22 cellular contexts compared by ENCODE assay signal in the genomic region with DNA sequence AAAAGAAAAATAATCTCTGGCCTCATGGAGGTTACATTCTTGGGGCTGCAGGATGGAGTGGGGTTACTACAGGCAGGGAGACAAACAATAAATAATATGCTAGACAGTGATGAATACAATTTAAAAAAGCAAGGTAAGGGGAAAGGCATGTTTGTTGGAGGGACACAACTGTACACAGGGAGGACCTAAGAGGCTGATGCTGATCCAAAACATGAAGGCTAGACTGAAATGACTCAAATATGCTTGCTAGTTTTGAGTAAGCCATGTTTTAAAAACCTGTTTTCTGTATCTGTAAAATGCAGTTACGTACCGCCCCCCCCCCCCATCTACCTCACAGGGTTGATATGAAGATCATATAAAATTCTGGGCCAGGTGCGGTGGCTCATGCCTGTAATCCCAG. TPM values are rescaled to one million over a fixed set of nuclear protein-coding genes. Genes with fewer than 3 reads are reported as not detected.
DNase-seq lines count a peak whose midpoint lies in the region; ATAC-seq and TF ChIP-seq lines count a peak whose summit lies in the region.
"Had no signal": no experiment of that assay in that cellular context is flagged by ENCODE, and none has a peak within 500 bp of the region (broad histone marks: within the 10 kb centered on the region; RNA-seq: fewer than 3 reads in every experiment).

No MANE protein-coding gene starts in this region.

- ATAC-seq in activated CD8-positive, alpha-beta memory T cell treated with anti-CD3 and anti-CD28 coated beads, Interleukin-2, amount 10 ng/mL, durations not matched to agents 7 days and 5 days = peak; percentile 42
- no peak for ATAC-seq in heart right ventricle
- ATAC-seq in naive thymus-derived CD8-positive, alpha-beta T cell = no peak
- ATAC-seq in GM18861 (IDR thresholded peaks at IDR 0.05; ENCODE audit: unreplicated experiment) = no peak
- ATAC-seq: A549, GM23338 had no signal

- H3K4me3 Mint-ChIP-seq in activated CD8-positive, alpha-beta memory T cell treated with anti-CD3 and anti-CD28 coated beads, Interleukin-2, amount 10 ng/mL, durations not matched to agents 7 days and 5 days = no peak overlapping the region
- H3K4me3 Mint-ChIP-seq in activated T-helper 1 cell treated with anti-CD3 and anti-CD28 coated beads, Interleukin-12 subunit alpha, Interleukin-12 subunit beta, Interleukin-2, Interleukin-4 antibody, amounts not matched to agents 30 ng/mL and 10 ng/mL and 1 ng/mL, durations not matched to agents 14 hours and 24 hours and 36 hours = no peak overlapping the region
- no peak overlapping the region for H3K4me3 Mint-ChIP-seq in naive thymus-derived CD8-positive, alpha-beta T cell
- H3K4me3 Mint-ChIP-seq in CD14-positive monocyte = no peak overlapping the region
- H3K4me3 Mint-ChIP-seq: CD8-positive, alpha-beta memory T cell; GM23338 had no signal

- POLR2A ChIA-PET in naive thymus-derived CD8-positive, alpha-beta T cell (lab: Charles Lee) = no interaction called here

- H3K27me3 ChIP-seq in cardiac muscle cell (no peaks in the 10 kb centered on the region), heart right ventricle (no peaks in the 10 kb centered on the region)
- H3K27me3 ChIP-seq: Peyer's patch had no signal

- H3K36me3 Mint-ChIP-seq in activated CD8-positive, alpha-beta memory T cell treated with anti-CD3 and anti-CD28 coated beads, Interleukin-2, amount 10 ng/mL, durations not matched to agents 7 days and 5 days = peaks cover 24% of the 10 kb centered on the region
- H3K36me3 Mint-ChIP-seq in activated T-helper 1 cell treated with anti-CD3 and anti-CD28 coated beads, Interleukin-12 subunit alpha, Interleukin-12 subunit beta, Interleukin-2, Interleukin-4 antibody, amounts not matched to agents 30 ng/mL and 10 ng/mL and 1 ng/mL, durations not matched to agents 14 hours and 24 hours and 36 hours (ENCODE audit: low read depth) = peaks cover 58% of the 10 kb centered on the region
- peaks cover 0 to 69% (median 3%) of the 10 kb centered on the region in 3 donors for H3K36me3 Mint-ChIP-seq in naive thymus-derived CD8-positive, alpha-beta T cell
- H3K36me3 Mint-ChIP-seq in CD14-positive monocyte = peaks cover 77 to 94% of the 10 kb centered on the region in 2 donors

- H3K27me3 Mint-ChIP-seq in activated CD8-positive, alpha-beta memory T cell treated with anti-CD3 and anti-CD28 coated beads, Interleukin-2, amount 10 ng/mL, durations not matched to agents 7 days and 5 days = no peaks in the 10 kb centered on the region
- no peaks in the 10 kb centered on the region for H3K27me3 Mint-ChIP-seq in activated T-helper 1 cell treated with anti-CD3 and anti-CD28 coated beads, Interleukin-12 subunit alpha, Interleukin-12 subunit beta, Interleukin-2, Interleukin-4 antibody, amounts not matched to agents 30 ng/mL and 10 ng/mL and 1 ng/mL, durations not matched to agents 14 hours and 24 hours and 36 hours (ENCODE audit: insufficient read depth)
- no peaks in the 10 kb centered on the region for H3K27me3 Mint-ChIP-seq in naive thymus-derived CD8-positive, alpha-beta T cell
- H3K27me3 Mint-ChIP-seq in CD14-positive monocyte (ENCODE audit: low read depth in 3 of 3) = peaks cover 0 to 1% (median 0%) of the 10 kb centered on the region in 3 donors
- H3K27me3 Mint-ChIP-seq: CD8-positive, alpha-beta memory T cell had no signal

- no peak for DNase-seq in activated CD8-positive, alpha-beta memory T cell treated with anti-CD3 and anti-CD28 coated beads, Interleukin-2, amount 10 ng/mL, durations not matched to agents 7 days and 5 days
- DNase-seq in activated CD8-positive, alpha-beta memory T cell treated with anti-CD3 and anti-CD28 coated beads, Interleukin-2, amount 50 U/mL, for 4 hours = no peak
- DNase-seq in cardiac muscle cell (ENCODE audit: low read depth in 1 of 2, low spot score in 1 of 2) (no peak), heart right ventricle (no peak), CD14-positive monocyte (ENCODE audit: low spot score) (no peak)
- DNase-seq in activated T-helper 1 cell treated with anti-CD3 and anti-CD28 coated beads, Interleukin-12 subunit alpha, Interleukin-12 subunit beta, Interleukin-2, Interleukin-4 antibody, amounts not matched to agents 30 ng/mL and 10 ng/mL and 1 ng/mL, durations not matched to agents 14 hours and 24 hours and 36 hours (ENCODE audit: low spot score) = no peak
- DNase-seq in naive thymus-derived CD8-positive, alpha-beta T cell = no peak
- DNase-seq: CD8-positive, alpha-beta memory T cell; DMS53; EL; HCEC 1CT; NCI-H1048; NCI-H1436; NCI-H1930; NCI-H2171; NCI-H446 treated with DMSO at 0.1 percent for 48 hours; NCI-H69; Peyer's patch had no signal

- H3K4me1 ChIP-seq in cardiac muscle cell (ENCODE audit: low read depth) (peaks cover 55% of the 10 kb centered on the region), heart right ventricle (peaks cover 0 to 78% (median 20%) of the 10 kb centered on the region in 9 donors)
- H3K4me1 ChIP-seq: A549, Peyer's patch had no signal

- H3K27ac Mint-ChIP-seq in activated CD8-positive, alpha-beta memory T cell treated with anti-CD3 and anti-CD28 coated beads, Interleukin-2, amount 10 ng/mL, durations not matched to agents 7 days and 5 days = peak overlapping the region; percentile 9
- H3K27ac Mint-ChIP-seq in activated T-helper 1 cell treated with anti-CD3 and anti-CD28 coated beads, Interleukin-12 subunit alpha, Interleukin-12 subunit beta, Interleukin-2, Interleukin-4 antibody, amounts not matched to agents 30 ng/mL and 10 ng/mL and 1 ng/mL, durations not matched to agents 14 hours and 24 hours and 36 hours = peak overlapping the region; percentile 74
- H3K27ac Mint-ChIP-seq in naive thymus-derived CD8-positive, alpha-beta T cell = peak overlapping the region in 6 of 10 donors; percentile 14 to 56 (median 40)
- peak overlapping the region in 1 of 7 donors; percentile 37 for H3K27ac Mint-ChIP-seq in CD14-positive monocyte
- H3K27ac Mint-ChIP-seq: GM23338 had no signal

- H3K9me3 Mint-ChIP-seq in activated CD8-positive, alpha-beta memory T cell treated with anti-CD3 and anti-CD28 coated beads, Interleukin-2, amount 10 ng/mL, durations not matched to agents 7 days and 5 days (ENCODE audit: low read depth) = no peaks in the 10 kb centered on the region
- no peaks in the 10 kb centered on the region for H3K9me3 Mint-ChIP-seq in activated T-helper 1 cell treated with anti-CD3 and anti-CD28 coated beads, Interleukin-12 subunit alpha, Interleukin-12 subunit beta, Interleukin-2, Interleukin-4 antibody, amounts not matched to agents 30 ng/mL and 10 ng/mL and 1 ng/mL, durations not matched to agents 14 hours and 24 hours and 36 hours
- H3K9me3 Mint-ChIP-seq in naive thymus-derived CD8-positive, alpha-beta T cell = no peaks in the 10 kb centered on the region
- H3K9me3 Mint-ChIP-seq in CD14-positive monocyte = no peaks in the 10 kb centered on the region
- H3K9me3 Mint-ChIP-seq: CD8-positive, alpha-beta memory T cell; GM23338 had no signal

- TF ChIP-seq CTCF in cardiac muscle cell (IDR thresholded peaks at IDR 0.05; ENCODE audit: low read depth, low read length) (no peak), heart right ventricle (IDR thresholded peaks at IDR 0.05) (no peak), CD14-positive monocyte (IDR thresholded peaks at IDR 0.05) (no peak)

- H3K27ac ChIP-seq in cardiac muscle cell (peak overlapping the region; percentile 39), heart right ventricle (peak overlapping the region in 5 of 10 donors; percentile 0 to 73 (median 64))
- H3K27ac ChIP-seq: A549, HL-60, Peyer's patch had no signal

- 83 to 92% methylated on average over 3 of the region's 3 CpGs for WGBS in heart right ventricle, 2 donors

- intact Hi-C loops in heart right ventricle (cut with DNase I) (no loop called here), CD14-positive monocyte (cut with micrococcal nuclease) (no loop called here)
- intact Hi-C loops in activated T-helper 1 cell treated with anti-CD3 and anti-CD28 coated beads, Interleukin-12 subunit alpha, Interleukin-12 subunit beta, Interleukin-2, Interleukin-4 antibody, amounts not matched to agents 30 ng/mL and 10 ng/mL and 1 ng/mL, durations not matched to agents 14 hours and 24 hours and 36 hours (cut with micrococcal nuclease) = no loop called here

- H3K4me3 ChIP-seq in cardiac muscle cell (no peak overlapping the region), heart right ventricle (no peak overlapping the region)
- H3K4me3 ChIP-seq: A549, GM23338, Peyer's patch had no signal

- CTCF ChIA-PET in activated CD8-positive, alpha-beta memory T cell treated with anti-CD3 and anti-CD28 coated beads, Interleukin-2, amount 10 ng/mL, durations not matched to agents 7 days and 5 days (lab: Charles Lee) = interaction anchor here (1.4 kb wide), 1 partner anchor 10 kb away, joined by 4 read pairs; no protein-coding TSS in a partner anchor

- H3K4me1 Mint-ChIP-seq in activated CD8-positive, alpha-beta memory T cell treated with anti-CD3 and anti-CD28 coated beads, Interleukin-2, amount 10 ng/mL, durations not matched to agents 7 days and 5 days = peaks cover 6% of the 10 kb centered on the region
- H3K4me1 Mint-ChIP-seq in activated T-helper 1 cell treated with anti-CD3 and anti-CD28 coated beads, Interleukin-12 subunit alpha, Interleukin-12 subunit beta, Interleukin-2, Interleukin-4 antibody, amounts not matched to agents 30 ng/mL and 10 ng/mL and 1 ng/mL, durations not matched to agents 14 hours and 24 hours and 36 hours (ENCODE audit: low read depth) = peaks cover 6% of the 10 kb centered on the region
- peaks cover 0 to 6% (median 0%) of the 10 kb centered on the region in 4 donors for H3K4me1 Mint-ChIP-seq in naive thymus-derived CD8-positive, alpha-beta T cell
- H3K4me1 Mint-ChIP-seq in CD14-positive monocyte = peaks cover 4% of the 10 kb centered on the region
- H3K4me1 Mint-ChIP-seq: GM23338 had no signal

- H3K36me3 ChIP-seq in cardiac muscle cell (peaks cover 26% of the 10 kb centered on the region), heart right ventricle (peaks cover 0 to 95% (median 30%) of the 10 kb centered on the region in 9 donors)

- H3K9me3 ChIP-seq in cardiac muscle cell (ENCODE audit: low read depth) = no peaks in the 10 kb centered on the region
- no peaks in the 10 kb centered on the region for H3K9me3 ChIP-seq in heart right ventricle
- H3K9me3 ChIP-seq: A549, Peyer's patch had no signal

RNA-seq across cellular contexts. Expression of a gene that starts 44.0 kb away (rescaled TPM):
- 10 to 100 TPM; 39.1 to 50.4 TPM for total RNA-seq in activated CD8-positive, alpha-beta memory T cell treated with anti-CD3 and anti-CD28 coated beads, Interleukin-2, amount 10 ng/mL, durations not matched to agents 7 days and 5 days
- 15.8 and 18.0 TPM in 2 replicates for total RNA-seq in cardiac muscle cell
- 26.5 and 38.7 TPM in 2 replicates for polyA plus RNA-seq in cardiac muscle cell
- total RNA-seq in heart right ventricle = 10 to 100 TPM; 20.3 to 31.9 (median 22.7) TPM
- polyA plus RNA-seq in heart right ventricle = 10 to 100 TPM in 1 of 2 donors, 1 to 10 TPM in 1; 9.0 to 10.3 TPM
- total RNA-seq in activated T-helper 1 cell treated with anti-CD3 and anti-CD28 coated beads, Interleukin-12 subunit alpha, Interleukin-12 subunit beta, Interleukin-2, Interleukin-4 antibody, amounts not matched to agents 30 ng/mL and 10 ng/mL and 1 ng/mL, durations not matched to agents 14 hours and 24 hours and 36 hours = 101 and 105 TPM in 2 replicates
- total RNA-seq in naive thymus-derived CD8-positive, alpha-beta T cell = 10 to 100 TPM; 29.5 to 36.6 TPM
- 10 to 100 TPM in 1 of 3 donors, 1 to 10 TPM in 2; 6.2 to 13.4 (median 7.7) TPM for polyA plus RNA-seq in naive thymus-derived CD8-positive, alpha-beta T cell
- polyA plus RNA-seq in CD14-positive monocyte = 10 to 100 TPM in 1 of 2 donors, 1 to 10 TPM in 1; 2.5 to 11.5 TPM

RNA-seq across cellular contexts. Expression of a gene that starts 46.2 kb away (rescaled TPM):
- total RNA-seq in activated CD8-positive, alpha-beta memory T cell treated with anti-CD3 and anti-CD28 coated beads, Interleukin-2, amount 10 ng/mL, durations not matched to agents 7 days and 5 days = 10 to 100 TPM; 87.0 to 97.0 TPM
- total RNA-seq in cardiac muscle cell = 55.0 and 70.6 TPM in 2 replicates
- polyA plus RNA-seq in cardiac muscle cell = 94.1 and 100 TPM in 2 replicates
- 10 to 100 TPM; 50.4 to 76.7 (median 60.2) TPM for total RNA-seq in heart right ventricle
- 10 to 100 TPM; 65.7 to 71.7 TPM for polyA plus RNA-seq in heart right ventricle
- 113 and 125 TPM in 2 replicates for total RNA-seq in activated T-helper 1 cell treated with anti-CD3 and anti-CD28 coated beads, Interleukin-12 subunit alpha, Interleukin-12 subunit beta, Interleukin-2, Interleukin-4 antibody, amounts not matched to agents 30 ng/mL and 10 ng/mL and 1 ng/mL, durations not matched to agents 14 hours and 24 hours and 36 hours
- total RNA-seq in naive thymus-derived CD8-positive, alpha-beta T cell = 100 to 1,000 TPM; 106 to 112 TPM
- polyA plus RNA-seq in naive thymus-derived CD8-positive, alpha-beta T cell = 10 to 100 TPM; 82.1 to 92.7 (median 90.8) TPM
- polyA plus RNA-seq in CD14-positive monocyte = 10 to 100 TPM; 68.2 to 81.3 TPM

RNA-seq across cellular contexts. Expression of a gene that starts 50.7 kb away (rescaled TPM):
- total RNA-seq in activated CD8-positive, alpha-beta memory T cell treated with anti-CD3 and anti-CD28 coated beads, Interleukin-2, amount 10 ng/mL, durations not matched to agents 7 days and 5 days = 100 to 1,000 TPM; 150 to 192 TPM
- total RNA-seq in cardiac muscle cell (18.2 and 23.8 TPM in 2 replicates), heart right ventricle (10 to 100 TPM in 1 of 10 donors, 1 to 10 TPM in 9; 6.1 to 12.1 (median 7.3) TPM)
- polyA plus RNA-seq in cardiac muscle cell (13.6 and 22.0 TPM in 2 replicates), heart right ventricle (10 to 100 TPM in 1 of 2 donors, 1 to 10 TPM in 1; 4.7 to 20.1 TPM), CD14-positive monocyte (1 to 10 TPM; 1.7 to 3.6 TPM)
- 406 and 416 TPM in 2 replicates for total RNA-seq in activated T-helper 1 cell treated with anti-CD3 and anti-CD28 coated beads, Interleukin-12 subunit alpha, Interleukin-12 subunit beta, Interleukin-2, Interleukin-4 antibody, amounts not matched to agents 30 ng/mL and 10 ng/mL and 1 ng/mL, durations not matched to agents 14 hours and 24 hours and 36 hours
- 100 to 1,000 TPM; 368 to 371 TPM for total RNA-seq in naive thymus-derived CD8-positive, alpha-beta T cell
- 10 to 100 TPM; 23.1 to 49.8 (median 36.5) TPM for polyA plus RNA-seq in naive thymus-derived CD8-positive, alpha-beta T cell
